In the genomic region with DNA sequence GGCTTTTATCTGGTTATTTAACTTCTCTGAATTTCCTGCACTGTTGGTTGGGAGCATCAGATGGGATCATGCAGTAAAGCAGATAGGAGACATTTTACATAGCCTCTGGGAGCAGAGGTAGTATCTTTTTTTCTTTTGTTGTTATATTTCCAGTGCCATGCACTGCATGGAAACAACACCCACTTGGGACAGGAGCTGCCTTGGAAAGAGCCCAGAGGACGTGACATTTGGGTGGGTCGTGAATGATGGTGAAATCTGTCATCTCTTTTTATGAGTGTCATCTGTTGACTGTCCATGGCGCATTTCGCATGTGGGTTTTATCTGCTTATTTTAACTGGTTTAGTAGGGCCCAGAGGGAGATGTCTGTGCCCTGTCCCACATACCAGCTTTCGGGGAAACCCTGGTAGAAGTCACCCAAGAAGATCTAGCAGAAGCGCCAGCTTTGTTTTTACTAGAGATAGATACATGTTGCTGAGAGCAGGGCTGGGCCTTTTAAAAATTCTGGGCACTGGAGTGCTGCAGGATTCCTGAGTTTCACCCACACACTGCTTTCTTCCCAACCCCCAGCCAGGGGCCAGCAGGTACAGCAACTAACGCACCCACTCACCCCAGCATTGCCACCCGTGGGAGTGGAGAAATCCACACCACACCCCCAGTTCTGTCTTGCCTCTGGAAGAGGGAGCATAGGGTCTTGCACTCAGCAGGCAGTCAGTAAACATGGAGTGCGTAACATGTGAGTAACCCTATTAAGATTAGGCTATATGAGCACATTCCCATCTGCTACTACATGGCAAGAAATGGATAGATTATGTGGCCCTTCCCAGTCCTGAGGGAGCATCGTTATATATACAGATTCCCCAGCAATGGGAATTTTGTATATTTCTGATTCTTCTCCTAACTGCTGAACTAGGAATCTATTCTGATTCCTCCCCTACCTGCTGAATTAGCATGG, we compare ENCODE assay signal across 26 cellular contexts. TPM values are rescaled to one million over a fixed set of nuclear protein-coding genes. Genes with fewer than 3 reads are reported as not detected.
A peak's percentile ranks its signal among the peaks of the same experiment; 100 is the strongest.
DNase-seq lines count a peak whose midpoint lies in the region; ATAC-seq and TF ChIP-seq lines count a peak whose summit lies in the region.
"Had no signal": no experiment of that assay in that cellular context is flagged by ENCODE, and none has a peak within 500 bp of the region (broad histone marks: within the 10 kb centered on the region; RNA-seq: fewer than 3 reads in every experiment).

No MANE protein-coding gene starts in this region.

- H3K27me3 ChIP-seq in GM23248 (replicated peaks; ENCODE audit: insufficient read depth) (no peaks in the 10 kb centered on the region), cardiac muscle cell (no peaks in the 10 kb centered on the region), parathyroid adenoma (ENCODE audit: control insufficient read depth, insufficient read depth, low read length) (no peaks in the 10 kb centered on the region), mesendoderm (ENCODE audit: insufficient read depth, low read length, poor library complexity) (no peaks in the 10 kb centered on the region)
- H3K27me3 ChIP-seq: ascending aorta, MG63, neutrophil had no signal

- H3K4ac ChIP-seq in mesendoderm (ENCODE audit: low read depth, low read length), result no peak overlapping the region

- TF ChIP-seq CTCF in cardiac muscle cell (IDR thresholded peaks at IDR 0.05; ENCODE audit: low read depth, low read length) (no peak), parathyroid adenoma (IDR thresholded peaks at IDR 0.05) (no peak)

- CTCF ChIA-PET in activated naive CD4-positive, alpha-beta T cell treated with anti-CD3 and anti-CD28 coated beads, Interleukin-2, amount 10 ng/mL, durations not matched to agents 7 days and 5 days (lab: Charles Lee), result interaction anchor here (0.6 to 3.9 kb wide), 5 partner anchors 63 to 360 kb away, joined by 3 to 31 read pairs (median 3); a partner anchor contains a TSS

- H3K27me3 Mint-ChIP-seq in stimulated activated memory B cell treated with anti-CD40 and anti-IgM and Interleukin-4, amounts not matched to agents 10 μg/mL and 1 μg/mL and 100 μg/mL, for 72 hours, result no peaks in the 10 kb centered on the region
- H3K27me3 Mint-ChIP-seq in activated naive CD4-positive, alpha-beta T cell treated with anti-CD3 and anti-CD28 coated beads, Interleukin-2, amount 10 ng/mL, durations not matched to agents 7 days and 5 days, result peaks cover 29% of the 10 kb centered on the region
- H3K27me3 Mint-ChIP-seq: stimulated activated naive B cell treated with anti-CD40 and anti-IgM and Interleukin-4, amounts not matched to agents 10 μg/mL and 1 μg/mL and 100 μg/mL, for 72 hours had no signal

- H3K9me3 ChIP-seq in GM23248 (ENCODE audit: low read depth), result no peaks in the 10 kb centered on the region
- no peaks in the 10 kb centered on the region for H3K9me3 ChIP-seq in cardiac muscle cell (ENCODE audit: low read depth)
- H3K9me3 ChIP-seq in parathyroid adenoma (ENCODE audit: control insufficient read depth, low read length), result no peaks in the 10 kb centered on the region
- H3K9me3 ChIP-seq: ascending aorta, MG63, mucosa of descending colon, neutrophil had no signal

- no peaks in the 10 kb centered on the region for H3K36me3 Mint-ChIP-seq in stimulated activated memory B cell treated with anti-CD40 and anti-IgM and Interleukin-4, amounts not matched to agents 10 μg/mL and 1 μg/mL and 100 μg/mL, for 72 hours
- H3K36me3 Mint-ChIP-seq in activated naive CD4-positive, alpha-beta T cell treated with anti-CD3 and anti-CD28 coated beads, Interleukin-2, amount 10 ng/mL, durations not matched to agents 7 days and 5 days, result no peaks in the 10 kb centered on the region
- H3K36me3 Mint-ChIP-seq: CD4-positive, CD25-positive, alpha-beta regulatory T cell; stimulated activated naive B cell treated with anti-CD40 and anti-IgM and Interleukin-4, amounts not matched to agents 10 μg/mL and 1 μg/mL and 100 μg/mL, for 72 hours; WTC11 had no signal

- no peak overlapping the region for H2AK5ac ChIP-seq in mesendoderm (ENCODE audit: low read length)

- H3K27ac Mint-ChIP-seq in stimulated activated memory B cell treated with anti-CD40 and anti-IgM and Interleukin-4, amounts not matched to agents 10 μg/mL and 1 μg/mL and 100 μg/mL, for 72 hours, result no peak overlapping the region
- H3K27ac Mint-ChIP-seq in activated naive CD4-positive, alpha-beta T cell treated with anti-CD3 and anti-CD28 coated beads, Interleukin-2, amount 10 ng/mL, durations not matched to agents 7 days and 5 days, result no peak overlapping the region
- H3K27ac Mint-ChIP-seq: activated CD4-positive, alpha-beta memory T cell treated with anti-CD3 and anti-CD28 coated beads, Interleukin-2, amount 10 ng/mL, durations not matched to agents 7 days and 5 days; activated naive CD4-positive, alpha-beta T cell treated with anti-CD3 and anti-CD28 coated beads for 36 hours; CD4-positive, CD25-positive, alpha-beta regulatory T cell; stimulated activated naive B cell treated with anti-CD40 and anti-IgM and Interleukin-4, amounts not matched to agents 10 μg/mL and 1 μg/mL and 100 μg/mL, for 72 hours; T-helper 17 cell; WTC11 had no signal

- H3K4me1 Mint-ChIP-seq in stimulated activated memory B cell treated with anti-CD40 and anti-IgM and Interleukin-4, amounts not matched to agents 10 μg/mL and 1 μg/mL and 100 μg/mL, for 72 hours, result no peaks in the 10 kb centered on the region
- H3K4me1 Mint-ChIP-seq in activated naive CD4-positive, alpha-beta T cell treated with anti-CD3 and anti-CD28 coated beads, Interleukin-2, amount 10 ng/mL, durations not matched to agents 7 days and 5 days, result peaks cover 7% of the 10 kb centered on the region

- in situ Hi-C loops in GM23248 (cut with MboI), result no loop called here

- 45 to 54% methylated on average over 10 of the region's 10 CpGs for WGBS in GM23248 (ENCODE audit: low coverage in 1 of 2, low lambda C conversion rate in 2 of 2, missing lambda C conversion rate in 2 of 2), 2 experiments
- WGBS in mesendoderm (ENCODE audit: extremely low coverage, insufficient coverage, low lambda C conversion rate), result no CpG with 5 or more reads among the region's 10 CpGs

- H2AFZ ChIP-seq in GM23248, result peak overlapping the region; percentile 34; the same call in 1 of the 2 replicates
- peak overlapping the region; percentile 70 for H2AFZ ChIP-seq in parathyroid adenoma

- H3K4me2 ChIP-seq in GM23248 (ENCODE audit: unreplicated experiment) (no peak overlapping the region), parathyroid adenoma (ENCODE audit: low read length) (no peak overlapping the region), mesendoderm (ENCODE audit: low read length) (no peak overlapping the region)

- peaks cover 30% of the 10 kb centered on the region for H3F3A ChIP-seq in GM23248 (ENCODE audit: insufficient read depth)

- no peak overlapping the region for H2BK120ac ChIP-seq in mesendoderm (ENCODE audit: low read depth, low read length)

- H4K8ac ChIP-seq in mesendoderm (ENCODE audit: low read depth, low read length), result no peak overlapping the region

- no peaks in the 10 kb centered on the region for H4K20me1 ChIP-seq in GM23248 (ENCODE audit: insufficient read depth)

- H3K4me1 ChIP-seq in GM23248 (ENCODE audit: insufficient read depth), result peaks cover 30% of the 10 kb centered on the region
- peaks cover 12% of the 10 kb centered on the region for H3K4me1 ChIP-seq in cardiac muscle cell (ENCODE audit: low read depth)
- peaks cover 27% of the 10 kb centered on the region for H3K4me1 ChIP-seq in parathyroid adenoma
- H3K4me1 ChIP-seq in mesendoderm (ENCODE audit: control insufficient read depth, low read depth, low read length), result no peaks in the 10 kb centered on the region

- H3K4me3 ChIP-seq in GM23248 (no peak overlapping the region), cardiac muscle cell (no peak overlapping the region), parathyroid adenoma (ENCODE audit: low read depth, low read length) (no peak overlapping the region), mesendoderm (ENCODE audit: low read length) (no peak overlapping the region)
- H3K4me3 ChIP-seq: ascending aorta, MG63, mucosa of descending colon had no signal

- no peaks in the 10 kb centered on the region for H3K36me3 ChIP-seq in GM23248 (ENCODE audit: low read depth)
- H3K36me3 ChIP-seq in cardiac muscle cell, result no peaks in the 10 kb centered on the region
- H3K36me3 ChIP-seq in parathyroid adenoma (ENCODE audit: control insufficient read depth, insufficient read depth, low read length), result no peaks in the 10 kb centered on the region
- H3K36me3 ChIP-seq in mesendoderm (ENCODE audit: control insufficient read depth, insufficient read depth, low read length), result no peaks in the 10 kb centered on the region
- H3K36me3 ChIP-seq: ascending aorta, MG63, neutrophil had no signal

- H3K9ac ChIP-seq in GM23248 (no peak overlapping the region), parathyroid adenoma (no peak overlapping the region), mesendoderm (ENCODE audit: low read length) (no peak overlapping the region)

- H4K5ac ChIP-seq in mesendoderm (ENCODE audit: low read length), result no peak overlapping the region

- H2BK5ac ChIP-seq in mesendoderm (ENCODE audit: low read length), result no peak overlapping the region

- H3K79me1 ChIP-seq in mesendoderm (ENCODE audit: low read length), result no peaks in the 10 kb centered on the region

- H3K56ac ChIP-seq in mesendoderm (ENCODE audit: low read length), result no peak overlapping the region

- H2BK15ac ChIP-seq in mesendoderm (replicated peaks; ENCODE audit: low read depth), result no peak overlapping the region

- H3K27ac ChIP-seq in GM23248 (no peak overlapping the region), cardiac muscle cell (peak overlapping the region; percentile 48), parathyroid adenoma (peak overlapping the region; percentile 40), mesendoderm (ENCODE audit: low read depth, low read length) (no peak overlapping the region)
- H3K27ac ChIP-seq: ascending aorta, neutrophil had no signal

- peak; percentile 43 for DNase-seq in GM23248
- DNase-seq in NCI-H82 (lab: John Stamatoyannopoulos, UW), result peak; percentile 80
- no peak for DNase-seq in cardiac muscle cell (ENCODE audit: low read depth in 1 of 2, low spot score in 1 of 2)
- DNase-seq in activated naive CD4-positive, alpha-beta T cell treated with anti-CD3 and anti-CD28 coated beads, Interleukin-2, amount 10 ng/mL, durations not matched to agents 7 days and 5 days, result no peak
- no peak for DNase-seq in mesendoderm
- DNase-seq: activated CD4-positive, alpha-beta memory T cell treated with anti-CD3 and anti-CD28 coated beads, Interleukin-2, amount 10 ng/mL, durations not matched to agents 7 days and 5 days; activated naive CD4-positive, alpha-beta T cell treated with anti-CD3 and anti-CD28 coated beads for 36 hours; activated T-cell treated with anti-CD3 and anti-CD28 coated beads, Interleukin-2, amount 50 U/mL, for 4 hours; CD4-positive, CD25-positive, alpha-beta regulatory T cell; cerebellar nuclear complex; DMS153; erythroblast; GDM1; MG63; NCI-H1436 treated with DMSO at 0.1 percent for 48 hours; NCI-H774; stimulated activated naive B cell treated with anti-CD40 and anti-IgM and Interleukin-4, amounts not matched to agents 10 μg/mL and 1 μg/mL and 100 μg/mL, for 72 hours; T-helper 17 cell had no signal

- no peak overlapping the region for H3K18ac ChIP-seq in mesendoderm (ENCODE audit: low read length)

- H3K9me2 ChIP-seq in GM23248 (ENCODE audit: insufficient read depth), result no peaks in the 10 kb centered on the region

- H3K9me3 Mint-ChIP-seq in stimulated activated memory B cell treated with anti-CD40 and anti-IgM and Interleukin-4, amounts not matched to agents 10 μg/mL and 1 μg/mL and 100 μg/mL, for 72 hours, result no peaks in the 10 kb centered on the region
- no peaks in the 10 kb centered on the region for H3K9me3 Mint-ChIP-seq in activated naive CD4-positive, alpha-beta T cell treated with anti-CD3 and anti-CD28 coated beads, Interleukin-2, amount 10 ng/mL, durations not matched to agents 7 days and 5 days
- H3K9me3 Mint-ChIP-seq: activated CD4-positive, alpha-beta memory T cell treated with anti-CD3 and anti-CD28 coated beads, Interleukin-2, amount 10 ng/mL, durations not matched to agents 7 days and 5 days; activated naive CD4-positive, alpha-beta T cell treated with anti-CD3 and anti-CD28 coated beads for 36 hours; activated T-cell treated with anti-CD3 and anti-CD28 coated beads, Interleukin-2, amount 50 U/mL, for 4 hours; CD4-positive, CD25-positive, alpha-beta regulatory T cell; stimulated activated naive B cell treated with anti-CD40 and anti-IgM and Interleukin-4, amounts not matched to agents 10 μg/mL and 1 μg/mL and 100 μg/mL, for 72 hours; WTC11 had no signal

- H3K23ac ChIP-seq in mesendoderm (ENCODE audit: low read length), result no peak overlapping the region

- H3K79me2 ChIP-seq in GM23248 (ENCODE audit: insufficient read depth) (no peaks in the 10 kb centered on the region), parathyroid adenoma (no peaks in the 10 kb centered on the region), mesendoderm (ENCODE audit: control insufficient read depth, insufficient read depth, low read length) (no peaks in the 10 kb centered on the region)

- H3K4me3 Mint-ChIP-seq in stimulated activated memory B cell treated with anti-CD40 and anti-IgM and Interleukin-4, amounts not matched to agents 10 μg/mL and 1 μg/mL and 100 μg/mL, for 72 hours, result no peak overlapping the region
- H3K4me3 Mint-ChIP-seq in activated naive CD4-positive, alpha-beta T cell treated with anti-CD3 and anti-CD28 coated beads, Interleukin-2, amount 10 ng/mL, durations not matched to agents 7 days and 5 days, result no peak overlapping the region
- H3K4me3 Mint-ChIP-seq: activated CD4-positive, alpha-beta memory T cell treated with anti-CD3 and anti-CD28 coated beads, Interleukin-2, amount 10 ng/mL, durations not matched to agents 7 days and 5 days; activated naive CD4-positive, alpha-beta T cell treated with anti-CD3 and anti-CD28 coated beads for 36 hours; activated T-cell treated with anti-CD3 and anti-CD28 coated beads, Interleukin-2, amount 50 U/mL, for 4 hours; stimulated activated naive B cell treated with anti-CD40 and anti-IgM and Interleukin-4, amounts not matched to agents 10 μg/mL and 1 μg/mL and 100 μg/mL, for 72 hours; T-helper 17 cell; WTC11 had no signal

- no peak for ATAC-seq in stimulated activated memory B cell treated with anti-CD40 and anti-IgM and Interleukin-4, amounts not matched to agents 10 μg/mL and 1 μg/mL and 100 μg/mL, for 72 hours
- ATAC-seq: activated T-cell treated with anti-CD3 and anti-CD28 coated beads, Interleukin-2, amount 50 U/mL, for 4 hours; left lobe of liver; mucosa of descending colon; stimulated activated naive B cell treated with anti-CD40 and anti-IgM and Interleukin-4, amounts not matched to agents 10 μg/mL and 1 μg/mL and 100 μg/mL, for 72 hours; T-helper 17 cell; WTC11 had no signal

RNA-seq across cellular contexts. Expression of a gene that starts 8.4 kb away (rescaled TPM):
- total RNA-seq in GM23248 (2014; rRNA removed; shearing (Covaris generic)), result 11.9 and 22.5 TPM in 2 replicates
- polyA plus RNA-seq in GM23248 (2016; fragmentation: Nextera tagmentation; extraction: Ambion mirVana), result 10.5 and 11.6 TPM in 2 replicates
- 11.1 and 14.8 TPM in 2 replicates for total RNA-seq in cardiac muscle cell
- polyA plus RNA-seq in cardiac muscle cell, result 31.0 and 40.8 TPM in 2 replicates
- polyA plus RNA-seq in mesendoderm (2013, experiment 1 of 2), result 32.0 TPM
- 34.5 TPM for polyA plus RNA-seq in mesendoderm (2013, experiment 2 of 2)

RNA-seq across cellular contexts. Expression of a gene that starts 30.2 kb away (rescaled TPM):
- 47.1 and 60.8 TPM in 2 replicates for total RNA-seq in GM23248 (2014; rRNA removed; shearing (Covaris generic))
- polyA plus RNA-seq in GM23248 (2016; fragmentation: Nextera tagmentation; extraction: Ambion mirVana) (115 and 123 TPM in 2 replicates), cardiac muscle cell (122 and 149 TPM in 2 replicates)
- total RNA-seq in cardiac muscle cell, result 27.9 and 36.6 TPM in 2 replicates
- polyA plus RNA-seq in mesendoderm (2013, experiment 1 of 2), result 222 TPM
- polyA plus RNA-seq in mesendoderm (2013, experiment 2 of 2), result 223 TPM

RNA-seq across cellular contexts. Expression of a gene that starts 42.6 kb away (rescaled TPM):
- not detected in 2 replicates for total RNA-seq in GM23248 (2014; rRNA removed; shearing (Covaris generic))
- polyA plus RNA-seq in GM23248 (2016; fragmentation: Nextera tagmentation; extraction: Ambion mirVana) (0.30 and 0.46 TPM in 2 replicates), cardiac muscle cell (0.37 and 0.95 TPM in 2 replicates)
- 0.69 TPM in 1 of 2 replicates, not detected in the other for total RNA-seq in cardiac muscle cell
- 0.06 TPM for polyA plus RNA-seq in mesendoderm (2013, experiment 1 of 2)
- 0.17 TPM for polyA plus RNA-seq in mesendoderm (2013, experiment 2 of 2)
- total RNA-seq: ascending aorta, SK-MEL-5 had no signal

RNA-seq across cellular contexts. Expression of a gene that starts 54.6 kb away (rescaled TPM):
- 16.3 and 24.2 TPM in 2 replicates for total RNA-seq in GM23248 (2014; rRNA removed; shearing (Covaris generic))
- polyA plus RNA-seq in GM23248 (2016; fragmentation: Nextera tagmentation; extraction: Ambion mirVana) (35.1 and 35.6 TPM in 2 replicates), cardiac muscle cell (23.6 and 26.1 TPM in 2 replicates)
- 8.5 and 9.5 TPM in 2 replicates for total RNA-seq in cardiac muscle cell
- 74.2 TPM for polyA plus RNA-seq in mesendoderm (2013, experiment 1 of 2)
- polyA plus RNA-seq in mesendoderm (2013, experiment 2 of 2), result 74.5 TPM

RNA-seq across cellular contexts. Expression of a gene that starts 54.8 kb away (rescaled TPM):
- total RNA-seq in GM23248 (2014; rRNA removed; shearing (Covaris generic)), result 52.4 and 65.9 TPM in 2 replicates
- polyA plus RNA-seq in GM23248 (2016; fragmentation: Nextera tagmentation; extraction: Ambion mirVana) (28.9 and 29.1 TPM in 2 replicates), cardiac muscle cell (54.5 and 62.6 TPM in 2 replicates)
- total RNA-seq in cardiac muscle cell, result 79.2 and 95.3 TPM in 2 replicates
- 28.2 TPM for polyA plus RNA-seq in mesendoderm (2013, experiment 1 of 2)
- 28.4 TPM for polyA plus RNA-seq in mesendoderm (2013, experiment 2 of 2)

Comparison
In these comparisons a context has a peak if more than half of its experiments do, and no peak if none do; other contexts are left out.
1. DNase-seq: peak in GM23248 (single experiment) and NCI-H82 (single experiment); none in cardiac muscle cell (0 of 2), activated naive CD4-positive, alpha-beta T cell treated with anti-CD3 and anti-CD28 coated beads, Interleukin-2, amount 10 ng/mL, durations not matched to agents 7 days and 5 days (single experiment) and mesendoderm (single experiment).
2. H3K27ac ChIP-seq: peak in cardiac muscle cell (single experiment) and parathyroid adenoma (single experiment); none in GM23248 (single experiment) and mesendoderm (single experiment).